1 cellular context compared by ENCODE assay signal in the genomic region with DNA sequence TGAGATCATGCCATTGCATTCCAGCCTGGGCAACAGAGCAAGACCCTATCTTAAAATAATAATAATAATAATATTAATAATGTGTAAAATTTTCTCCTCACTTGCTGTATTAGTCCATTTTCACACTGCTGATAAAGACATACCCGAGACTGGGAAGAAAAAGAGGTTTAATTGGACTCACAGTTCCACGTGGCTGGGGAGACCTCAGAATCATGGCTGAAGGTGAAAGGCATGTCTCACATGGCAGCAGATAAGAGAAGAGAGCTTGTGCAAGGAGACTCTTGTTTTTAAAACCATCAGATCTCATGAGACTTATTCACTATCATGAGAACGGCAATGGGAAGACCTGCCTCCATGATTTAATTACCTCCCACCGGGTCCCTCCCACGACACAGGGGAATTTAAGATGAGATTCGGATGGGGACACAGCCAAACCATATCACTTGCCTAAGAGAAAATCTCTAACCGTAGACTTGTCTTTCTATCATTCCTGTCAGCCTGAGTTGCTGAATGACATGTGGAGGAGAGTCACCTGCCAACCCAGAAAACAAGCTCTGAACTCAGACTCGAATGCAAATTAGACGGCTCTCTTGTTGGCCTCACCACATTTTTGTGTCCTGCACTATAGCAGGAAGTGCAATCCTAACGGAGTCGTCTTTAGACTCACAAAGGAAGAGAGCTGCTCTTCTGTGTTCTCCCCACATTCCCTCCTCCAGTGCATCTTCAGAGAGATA.
TF ChIP-seq lines count a peak whose summit lies in the region.

No MANE protein-coding gene starts in this region.

TF ChIP-seq in WTC11, 78 proteins besides CTCF, POLR2A, EP300 and RAD21 (continued from another document):
- TF ChIP-seq, protein P1, sequence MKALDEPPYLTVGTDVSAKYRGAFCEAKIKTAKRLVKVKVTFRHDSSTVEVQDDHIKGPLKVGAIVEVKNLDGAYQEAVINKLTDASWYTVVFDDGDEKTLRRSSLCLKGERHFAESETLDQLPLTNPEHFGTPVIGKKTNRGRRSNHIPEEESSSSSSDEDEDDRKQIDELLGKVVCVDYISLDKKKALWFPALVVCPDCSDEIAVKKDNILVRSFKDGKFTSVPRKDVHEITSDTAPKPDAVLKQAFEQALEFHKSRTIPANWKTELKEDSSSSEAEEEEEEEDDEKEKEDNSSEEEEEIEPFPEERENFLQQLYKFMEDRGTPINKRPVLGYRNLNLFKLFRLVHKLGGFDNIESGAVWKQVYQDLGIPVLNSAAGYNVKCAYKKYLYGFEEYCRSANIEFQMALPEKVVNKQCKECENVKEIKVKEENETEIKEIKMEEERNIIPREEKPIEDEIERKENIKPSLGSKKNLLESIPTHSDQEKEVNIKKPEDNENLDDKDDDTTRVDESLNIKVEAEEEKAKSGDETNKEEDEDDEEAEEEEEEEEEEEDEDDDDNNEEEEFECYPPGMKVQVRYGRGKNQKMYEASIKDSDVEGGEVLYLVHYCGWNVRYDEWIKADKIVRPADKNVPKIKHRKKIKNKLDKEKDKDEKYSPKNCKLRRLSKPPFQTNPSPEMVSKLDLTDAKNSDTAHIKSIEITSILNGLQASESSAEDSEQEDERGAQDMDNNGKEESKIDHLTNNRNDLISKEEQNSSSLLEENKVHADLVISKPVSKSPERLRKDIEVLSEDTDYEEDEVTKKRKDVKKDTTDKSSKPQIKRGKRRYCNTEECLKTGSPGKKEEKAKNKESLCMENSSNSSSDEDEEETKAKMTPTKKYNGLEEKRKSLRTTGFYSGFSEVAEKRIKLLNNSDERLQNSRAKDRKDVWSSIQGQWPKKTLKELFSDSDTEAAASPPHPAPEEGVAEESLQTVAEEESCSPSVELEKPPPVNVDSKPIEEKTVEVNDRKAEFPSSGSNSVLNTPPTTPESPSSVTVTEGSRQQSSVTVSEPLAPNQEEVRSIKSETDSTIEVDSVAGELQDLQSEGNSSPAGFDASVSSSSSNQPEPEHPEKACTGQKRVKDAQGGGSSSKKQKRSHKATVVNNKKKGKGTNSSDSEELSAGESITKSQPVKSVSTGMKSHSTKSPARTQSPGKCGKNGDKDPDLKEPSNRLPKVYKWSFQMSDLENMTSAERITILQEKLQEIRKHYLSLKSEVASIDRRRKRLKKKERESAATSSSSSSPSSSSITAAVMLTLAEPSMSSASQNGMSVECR (CRISPR knock-in tag; IDR thresholded peaks at IDR 0.05; ENCODE audit: borderline replicate concordance) = no peak
- TF ChIP-seq NR2C2 (CRISPR knock-in tag; IDR thresholded peaks at IDR 0.05) (no peak), ZNF671 (CRISPR knock-in tag; IDR thresholded peaks at IDR 0.05) (no peak)
- TF ChIP-seq, protein P2, sequence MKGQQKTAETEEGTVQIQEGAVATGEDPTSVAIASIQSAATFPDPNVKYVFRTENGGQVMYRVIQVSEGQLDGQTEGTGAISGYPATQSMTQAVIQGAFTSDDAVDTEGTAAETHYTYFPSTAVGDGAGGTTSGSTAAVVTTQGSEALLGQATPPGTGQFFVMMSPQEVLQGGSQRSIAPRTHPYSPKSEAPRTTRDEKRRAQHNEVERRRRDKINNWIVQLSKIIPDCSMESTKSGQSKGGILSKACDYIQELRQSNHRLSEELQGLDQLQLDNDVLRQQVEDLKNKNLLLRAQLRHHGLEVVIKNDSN (CRISPR knock-in tag; IDR thresholded peaks at IDR 0.05) = no peak
